ENCODE assay signal across 7 cellular contexts in the genomic region with DNA sequence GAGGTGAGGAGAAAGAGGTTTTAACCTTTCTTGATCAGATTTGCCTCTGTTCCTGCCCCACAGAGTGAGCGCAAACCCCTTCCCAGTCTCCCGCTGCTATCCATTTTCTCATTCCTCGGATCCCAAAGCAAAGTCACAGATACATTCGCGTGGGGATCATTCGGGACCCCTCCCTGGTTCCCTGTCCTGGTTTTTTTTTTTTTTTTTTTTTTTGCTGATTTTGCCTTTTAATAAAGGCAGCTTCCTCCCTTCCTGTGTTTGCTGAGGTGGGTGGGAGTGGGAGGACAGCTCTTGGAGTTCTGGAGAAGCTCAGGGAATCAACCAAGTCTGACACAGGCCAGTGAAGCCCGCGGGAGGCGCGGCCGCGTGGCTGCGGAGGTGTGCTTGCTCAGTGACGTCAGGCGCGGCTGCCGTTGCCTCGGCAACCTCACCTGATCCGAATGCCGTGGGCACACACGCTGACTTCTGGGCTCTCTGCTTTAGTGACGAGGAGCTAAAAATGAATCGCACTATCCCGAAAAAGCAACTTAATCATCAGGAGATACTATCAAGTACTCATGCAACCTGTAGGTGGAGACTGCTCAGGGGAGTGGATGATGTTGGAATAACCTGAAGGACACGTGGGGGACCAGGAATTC.
A peak's percentile ranks its signal among the peaks of the same experiment; 100 is the strongest.
DNase-seq lines count a peak whose midpoint lies in the region; ATAC-seq and TF ChIP-seq lines count a peak whose summit lies in the region.

No MANE protein-coding gene starts in this region.

- H3K4me3 Mint-ChIP-seq in mesothelial cell of epicardium: peak overlapping the region; percentile 66

- DNase-seq in HT-29 (ENCODE audit: low spot score) (peak; percentile 54), breast epithelium (ENCODE audit: low spot score in 2 of 2) (peak in 1 of 2 donors; percentile 35), mesothelial cell of epicardium (ENCODE audit: low spot score in 2 of 2, unreplicated experiment in 2 of 2) (peak; percentile 47 to 74), cerebellar nuclear complex (lab: John Stamatoyannopoulos, UW) (no peak)
- peak; percentile 55 for DNase-seq in activated CD4-positive, CD25-positive, alpha-beta regulatory T cell treated with anti-CD3 and anti-CD28 coated beads, Interleukin-2, amount 50 U/mL, for 72 hours
- DNase-seq in stimulated activated CD8-positive, alpha-beta memory T cell treated with anti-CD3 and anti-CD28 coated beads, Interleukin-4, amount 100 ng/mL, for 4 hours (ENCODE audit: low read depth in 2 of 2, low spot score in 1 of 2): peak; percentile 58 to 67

- no peak for TF ChIP-seq CTCF in breast epithelium (IDR thresholded peaks at IDR 0.05)
- no peak for TF ChIP-seq CTCF in mesothelial cell of epicardium (IDR thresholded peaks at IDR 0.05; ENCODE audit: unreplicated experiment)

- peaks cover 15% of the 10 kb centered on the region for H3K4me1 Mint-ChIP-seq in mesothelial cell of epicardium

- H3K36me3 Mint-ChIP-seq in mesothelial cell of epicardium: no peaks in the 10 kb centered on the region

- no peak for ATAC-seq in GM21717 (IDR thresholded peaks at IDR 0.05; ENCODE audit: unreplicated experiment)

- H3K9me3 Mint-ChIP-seq in mesothelial cell of epicardium: peaks cover 5% of the 10 kb centered on the region

- H3K27me3 ChIP-seq in breast epithelium: no peaks in the 10 kb centered on the region

- intact Hi-C loops in breast epithelium (cut with DNase I; ENCODE audit: low total_unique reads): no loop called here

- no peak overlapping the region for H3K27ac ChIP-seq in breast epithelium

- TF ChIP-seq POLR2A in breast epithelium (IDR thresholded peaks at IDR 0.05): no peak

- H3K4me3 ChIP-seq in breast epithelium: peak overlapping the region in 2 of 3 donors; percentile 22 to 56

- H3K27ac Mint-ChIP-seq in mesothelial cell of epicardium: peak overlapping the region; percentile 87

- no peaks in the 10 kb centered on the region for H3K36me3 ChIP-seq in breast epithelium

- H3K4me1 ChIP-seq in breast epithelium: no peaks in the 10 kb centered on the region

- peaks cover 4% of the 10 kb centered on the region for H3K27me3 Mint-ChIP-seq in mesothelial cell of epicardium (ENCODE audit: low read depth)

- H3K9me3 ChIP-seq in breast epithelium: no peaks in the 10 kb centered on the region

Comparison
In these comparisons a context has a peak if more than half of its experiments do, and no peak if none do; other contexts are left out.
1. DNase-seq: peak in HT-29 (single experiment), activated CD4-positive, CD25-positive, alpha-beta regulatory T cell treated with anti-CD3 and anti-CD28 coated beads, Interleukin-2, amount 50 U/mL, for 72 hours (single experiment), mesothelial cell of epicardium (2 of 2) and stimulated activated CD8-positive, alpha-beta memory T cell treated with anti-CD3 and anti-CD28 coated beads, Interleukin-4, amount 100 ng/mL, for 4 hours (2 of 2); none in cerebellar nuclear complex (0 of 2).